In the genomic region with DNA sequence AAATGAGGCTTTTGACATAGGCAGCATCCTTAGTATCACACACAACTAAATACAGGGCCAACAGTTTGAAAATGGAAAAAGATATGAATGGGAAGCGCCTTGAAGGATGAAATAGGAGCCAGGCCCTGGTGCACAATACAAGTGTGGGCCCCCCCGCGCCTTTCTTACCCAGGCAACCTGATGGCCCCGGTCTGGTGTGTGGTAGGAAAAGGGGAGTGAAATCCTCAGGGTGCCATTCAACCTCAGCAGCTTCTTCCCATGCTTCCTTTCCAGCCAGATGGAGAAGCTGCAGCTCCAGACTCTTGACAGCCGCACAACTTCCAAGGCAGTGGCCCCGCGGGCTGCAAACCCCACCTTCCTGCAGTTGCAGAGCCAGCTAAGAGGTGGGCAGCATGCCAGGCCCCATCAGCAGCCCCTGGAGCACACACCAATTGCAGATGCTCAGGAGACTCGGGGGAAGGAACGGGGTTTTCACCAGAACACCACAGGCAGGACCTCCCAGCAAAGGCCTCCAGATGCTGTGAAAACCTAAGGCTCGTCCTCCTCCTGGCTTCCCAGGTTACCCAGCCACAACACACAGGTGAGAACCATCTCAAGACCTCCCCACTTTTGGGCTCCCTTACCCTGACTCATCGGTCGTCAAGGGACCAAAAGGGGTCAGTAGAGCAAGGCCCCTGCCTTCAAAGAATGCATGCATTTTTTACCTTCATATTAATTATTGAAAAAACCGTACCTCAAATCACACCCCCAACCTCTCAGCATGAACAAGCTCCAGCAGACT, we compare ENCODE assay signal across 21 cellular contexts.
DNase-seq lines count a peak whose midpoint lies in the region; ATAC-seq lines count a peak whose summit lies in the region.
"Had no signal": no experiment of that assay in that cellular context is flagged by ENCODE, and none has a peak within 500 bp of the region (broad histone marks: within the 10 kb centered on the region; RNA-seq: fewer than 3 reads in every experiment).

No MANE protein-coding gene starts in this region.

- H3K9me3 ChIP-seq in neuronal stem cell (replicated peaks in 1 of 2; ENCODE audit: control insufficient read depth in 2 of 2, insufficient read depth in 1 of 2, low read depth in 1 of 2, low read length in 2 of 2) (peaks cover 0 to 6% of the 10 kb centered on the region in 2 donors), Karpas-422 (ENCODE audit: low read length) (no peaks in the 10 kb centered on the region)
- H3K9me3 ChIP-seq: HAP-1, mucosa of descending colon, spleen had no signal

- no peak overlapping the region for H3K23ac ChIP-seq in neuronal stem cell (ENCODE audit: low read depth, low read length, poor library complexity)

- WGBS in neuronal stem cell (ENCODE audit: extremely low coverage in 2 of 2, insufficient read length in 2 of 2, insufficient replicate concordance in 1 of 2), 2 donors, result no CpG with 5 or more reads among the region's 13 CpGs

- H3K27ac ChIP-seq in neuronal stem cell (replicated peaks; ENCODE audit: low read length), result no peak overlapping the region
- no peak overlapping the region for H3K27ac ChIP-seq in Karpas-422 (ENCODE audit: low read length)
- H3K27ac ChIP-seq: 22Rv1, coronary artery, epithelial cell of prostate had no signal

- no peak overlapping the region for H3K4me3 ChIP-seq in neuronal stem cell (ENCODE audit: low read length in 2 of 2)
- no peak overlapping the region for H3K4me3 ChIP-seq in Karpas-422 (ENCODE audit: low read length)
- H3K4me3 ChIP-seq: HAP-1, mucosa of descending colon, spleen had no signal

- no peak overlapping the region for H2BK120ac ChIP-seq in neuronal stem cell (ENCODE audit: low read depth, low read length)

- peaks cover 20 to 31% of the 10 kb centered on the region in 2 donors for H3K4me1 ChIP-seq in neuronal stem cell (ENCODE audit: control insufficient read depth in 2 of 2, insufficient read depth in 1 of 2, low read depth in 1 of 2, low read length in 2 of 2)
- H3K4me1 ChIP-seq in Karpas-422 (ENCODE audit: low read length), result peaks cover 8% of the 10 kb centered on the region

- no peak overlapping the region for H4K8ac ChIP-seq in neuronal stem cell (ENCODE audit: low read depth, low read length)

- ATAC-seq in HG02938 (IDR thresholded peaks at IDR 0.05; ENCODE audit: unreplicated experiment), result no peak
- ATAC-seq: Panc1; stimulated activated naive B cell treated with anti-CD40 and anti-IgM and Interleukin-4, amounts not matched to agents 10 μg/mL and 1 μg/mL and 100 μg/mL, for 72 hours; T-cell; WTC11 had no signal

- H3K9ac ChIP-seq in neuronal stem cell (ENCODE audit: low read depth, low read length, poor library complexity) (no peak overlapping the region), Karpas-422 (ENCODE audit: low read length) (no peak overlapping the region)

- H3K36me3 ChIP-seq in neuronal stem cell (replicated peaks in 1 of 2; ENCODE audit: control insufficient read depth in 2 of 2, insufficient read depth in 2 of 2, low read length in 2 of 2) (no peaks in the 10 kb centered on the region), Karpas-422 (ENCODE audit: insufficient read depth, low read length) (no peaks in the 10 kb centered on the region)
- H3K36me3 ChIP-seq: HAP-1, spleen had no signal

- H2BK5ac ChIP-seq in neuronal stem cell (ENCODE audit: low read length), result no peak overlapping the region

- H3K79me1 ChIP-seq in neuronal stem cell (ENCODE audit: low read depth, low read length), result no peaks in the 10 kb centered on the region

- H2AK5ac ChIP-seq in neuronal stem cell (ENCODE audit: low read depth, low read length), result peak overlapping the region; percentile 85

- H4K91ac ChIP-seq in neuronal stem cell (ENCODE audit: low read depth, low read length, poor library complexity), result no peak overlapping the region

- H2BK15ac ChIP-seq in neuronal stem cell (ENCODE audit: low read length), result no peak overlapping the region

- H3K18ac ChIP-seq in neuronal stem cell (ENCODE audit: low read length), result peak overlapping the region; percentile 68

- H3K4ac ChIP-seq in neuronal stem cell (ENCODE audit: low read length), result no peak overlapping the region

- H3K79me2 ChIP-seq in Karpas-422 (ENCODE audit: low read length), result no peaks in the 10 kb centered on the region

- H3K4me2 ChIP-seq in neuronal stem cell (ENCODE audit: insufficient read depth, low read length, poor library complexity, severe bottlenecking), result no peak overlapping the region
- no peak overlapping the region for H3K4me2 ChIP-seq in Karpas-422 (ENCODE audit: low read depth, low read length, poor library complexity, severe bottlenecking)

- DNase-seq in NCI-H1417 (lab: John Stamatoyannopoulos, UW), result peak in 2 of 3 experiments; percentile 18 to 56
- no peak for DNase-seq in NCI-H1417 treated with DMSO at 0.1 percent for 48 hours (lab: John Stamatoyannopoulos, UW)
- peak; percentile 74 for DNase-seq in NCI-H1694 (lab: John Stamatoyannopoulos, UW)
- DNase-seq in ecto neural progenitor cell (ENCODE audit: low spot score), result peak; percentile 37
- DNase-seq in neuronal stem cell (ENCODE audit: low spot score), result no peak
- no peak for DNase-seq in activated CD4-positive, alpha-beta T cell treated with anti-CD3 and anti-CD28 coated beads for 1 hour
- DNase-seq in Karpas-422, result no peak
- DNase-seq: EL; mucosa of descending colon; NCI-H526 treated with DMSO at 0.1 percent for 48 hours; spleen; stimulated activated naive B cell treated with anti-CD40 and anti-IgM and Interleukin-4, amounts not matched to agents 10 μg/mL and 1 μg/mL and 100 μg/mL, for 72 hours; T-cell; trophoblast cell had no signal

- no peaks in the 10 kb centered on the region for H3K9me2 ChIP-seq in Karpas-422 (replicated peaks; ENCODE audit: insufficient read depth, low read length)

- no peak overlapping the region for H2BK12ac ChIP-seq in neuronal stem cell (ENCODE audit: low read length)

- H2AFZ ChIP-seq in neuronal stem cell (ENCODE audit: low read length) (no peak overlapping the region), Karpas-422 (ENCODE audit: low read length) (no peak overlapping the region)

- H3K14ac ChIP-seq in neuronal stem cell (ENCODE audit: low read length), result no peak overlapping the region

- H3K27me3 ChIP-seq in neuronal stem cell (ENCODE audit: control insufficient read depth in 3 of 3, insufficient read depth in 3 of 3, low read depth in 1 of 3, low read length in 3 of 3) (no peaks in the 10 kb centered on the region), Karpas-422 (ENCODE audit: low read length) (no peaks in the 10 kb centered on the region)

- no peaks in the 10 kb centered on the region for H4K20me1 ChIP-seq in Karpas-422 (ENCODE audit: insufficient read depth, low read depth, low read length)

Comparison
In these comparisons a context has a peak if more than half of its experiments do, and no peak if none do; other contexts are left out.
1. DNase-seq: peak in NCI-H1417 (2 of 3), NCI-H1694 (single experiment) and ecto neural progenitor cell (single experiment); none in NCI-H1417 treated with DMSO at 0.1 percent for 48 hours (single experiment), neuronal stem cell (single experiment), activated CD4-positive, alpha-beta T cell treated with anti-CD3 and anti-CD28 coated beads for 1 hour (single experiment) and Karpas-422 (single experiment).